8 cellular contexts compared by ENCODE assay signal in the genomic region with DNA sequence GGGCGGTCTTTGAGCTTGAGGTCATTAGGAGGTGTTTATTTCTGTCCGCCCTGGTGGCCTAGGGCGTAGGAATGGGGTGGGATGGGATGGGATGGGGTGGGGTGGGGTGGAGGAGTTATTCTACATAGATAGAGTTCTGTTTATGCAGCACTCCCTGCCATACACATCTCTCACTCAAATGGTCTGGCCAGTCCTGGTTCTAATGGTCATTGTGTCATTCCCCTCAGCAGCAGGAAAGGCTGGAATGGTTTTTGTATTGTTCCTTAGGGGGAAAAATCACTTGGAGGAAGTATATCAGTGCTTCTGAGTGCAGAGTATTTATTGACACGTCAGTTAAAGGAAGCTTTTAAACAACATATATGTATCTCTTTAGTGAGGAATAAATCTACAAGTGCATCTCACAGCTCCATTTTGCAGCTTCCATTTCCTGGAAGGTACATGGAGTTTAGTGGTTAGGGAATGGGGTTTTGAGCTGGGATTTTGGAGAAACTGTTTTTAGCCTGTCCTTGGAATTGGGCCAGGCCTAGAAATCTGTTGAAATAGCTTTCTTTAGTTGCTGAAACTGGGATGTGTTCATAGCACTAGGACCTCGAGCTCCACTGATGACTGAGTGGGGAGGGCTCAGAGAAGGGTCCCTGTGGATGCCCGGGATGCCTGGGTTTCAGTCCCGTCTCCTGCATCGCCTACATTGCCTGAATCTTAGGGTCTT. TPM values are rescaled to one million over a fixed set of nuclear protein-coding genes. Genes with fewer than 3 reads are reported as not detected.
A peak's percentile ranks its signal among the peaks of the same experiment; 100 is the strongest.
DNase-seq lines count a peak whose midpoint lies in the region; ATAC-seq lines count a peak whose summit lies in the region.

No MANE protein-coding gene starts in this region.

- H3K27ac Mint-ChIP-seq in stimulated activated naive CD8-positive, alpha-beta T cell treated with anti-CD3 and anti-CD28 coated beads, Interleukin-15, Interleukin-2, amounts not matched to agents 100 ng/mL and 50 ng/mL, for 24 hours = peak overlapping the region; percentile 59
- peak overlapping the region; percentile 87 to 99 (median 98) for H3K27ac Mint-ChIP-seq in naive thymus-derived CD4-positive, alpha-beta T cell

- H3K27me3 ChIP-seq in ectodermal cell (ENCODE audit: control insufficient read depth, insufficient read depth, low read length, poor library complexity, severe bottlenecking) = no peaks in the 10 kb centered on the region
- no peaks in the 10 kb centered on the region for H3K27me3 ChIP-seq in naive thymus-derived CD4-positive, alpha-beta T cell (ENCODE audit: control insufficient read depth in 2 of 2, insufficient read depth in 2 of 2, low read length in 2 of 2)

- POLR2A ChIA-PET in naive thymus-derived CD4-positive, alpha-beta T cell (lab: Charles Lee) = interaction anchor here (17.0 to 32.8 kb wide), 4 partner anchors 7 to 38 kb away, joined by 318 to 608 read pairs (median 450); partner anchors contain the start of gene TSPAN14

- intact Hi-C loops in naive thymus-derived CD4-positive, alpha-beta T cell (cut with micrococcal nuclease) = loop anchor here in 1 of 2 donors (10.0 kb wide), 1 partner anchor 1018 kb away; the partner anchor contains the start of gene ZCCHC24

- no peaks in the 10 kb centered on the region for H3K27me3 Mint-ChIP-seq in stimulated activated naive CD8-positive, alpha-beta T cell treated with anti-CD3 and anti-CD28 coated beads, Interleukin-15, Interleukin-2, amounts not matched to agents 100 ng/mL and 50 ng/mL, for 24 hours
- no peaks in the 10 kb centered on the region for H3K27me3 Mint-ChIP-seq in naive thymus-derived CD4-positive, alpha-beta T cell

- H3K9me3 Mint-ChIP-seq in stimulated activated naive CD8-positive, alpha-beta T cell treated with anti-CD3 and anti-CD28 coated beads, Interleukin-15, Interleukin-2, amounts not matched to agents 100 ng/mL and 50 ng/mL, for 24 hours = no peaks in the 10 kb centered on the region
- H3K9me3 Mint-ChIP-seq in naive thymus-derived CD4-positive, alpha-beta T cell = no peaks in the 10 kb centered on the region

- H3K9me3 ChIP-seq in ectodermal cell (ENCODE audit: control insufficient read depth, low read length) = no peaks in the 10 kb centered on the region
- H3K9me3 ChIP-seq in naive thymus-derived CD4-positive, alpha-beta T cell (ENCODE audit: control insufficient read depth in 2 of 3, low read length in 3 of 3) = no peaks in the 10 kb centered on the region

- CTCF ChIA-PET in naive thymus-derived CD4-positive, alpha-beta T cell (lab: Charles Lee) = interaction anchor here (0.7 to 39.2 kb wide), 6 partner anchors 13 to 43 kb away, joined by 3 to 839 read pairs (median 8); no protein-coding TSS in a partner anchor

- peaks cover 90% of the 10 kb centered on the region for H3K4me1 ChIP-seq in ectodermal cell (ENCODE audit: control insufficient read depth, insufficient read depth, low read length)
- H3K4me1 ChIP-seq in naive thymus-derived CD4-positive, alpha-beta T cell (ENCODE audit: control insufficient read depth in 2 of 2, insufficient read depth in 2 of 2, low read length in 2 of 2) = peaks cover 97 to 98% of the 10 kb centered on the region in 2 donors

- H3K36me3 Mint-ChIP-seq in stimulated activated naive CD8-positive, alpha-beta T cell treated with anti-CD3 and anti-CD28 coated beads, Interleukin-15, Interleukin-2, amounts not matched to agents 100 ng/mL and 50 ng/mL, for 24 hours (ENCODE audit: low read depth) = peaks cover 15% of the 10 kb centered on the region
- peaks cover 0 to 56% (median 12%) of the 10 kb centered on the region in 5 donors for H3K36me3 Mint-ChIP-seq in naive thymus-derived CD4-positive, alpha-beta T cell

- H3K4me1 Mint-ChIP-seq in stimulated activated naive CD8-positive, alpha-beta T cell treated with anti-CD3 and anti-CD28 coated beads, Interleukin-15, Interleukin-2, amounts not matched to agents 100 ng/mL and 50 ng/mL, for 24 hours (ENCODE audit: low read depth) = peaks cover 100% of the 10 kb centered on the region
- H3K4me1 Mint-ChIP-seq in naive thymus-derived CD4-positive, alpha-beta T cell = peaks cover 88 to 100% (median 98%) of the 10 kb centered on the region in 7 donors

- no peak for DNase-seq in stimulated activated naive CD8-positive, alpha-beta T cell treated with anti-CD3 and anti-CD28 coated beads, Interleukin-15, Interleukin-2, amounts not matched to agents 100 U/mL and 50 U/mL, for 24 hours
- DNase-seq in naive thymus-derived CD4-positive, alpha-beta T cell = no peak
- DNase-seq in NCI-H1417 treated with DMSO at 0.1 percent for 48 hours (lab: John Stamatoyannopoulos, UW) = no peak
- DNase-seq in DMS79 (lab: John Stamatoyannopoulos, UW) = no peak
- DNase-seq in cortex of kidney (lab: John Stamatoyannopoulos, UW) = no peak
- no peak for DNase-seq in DMS114 treated with DMSO at 0.1 percent for 48 hours (lab: John Stamatoyannopoulos, UW; ENCODE audit: unreplicated experiment)

- 68 to 84% methylated on average over 4 to 7 of the region's 8 CpGs for WGBS in ectodermal cell, 2 experiments

- peak overlapping the region; percentile 57 for H3K27ac ChIP-seq in ectodermal cell (ENCODE audit: insufficient read depth, low read depth, low read length, poor library complexity, severe bottlenecking)
- peak overlapping the region; percentile 84 for H3K27ac ChIP-seq in naive thymus-derived CD4-positive, alpha-beta T cell (ENCODE audit: low read depth, low read length)

- H3K4me3 Mint-ChIP-seq in stimulated activated naive CD8-positive, alpha-beta T cell treated with anti-CD3 and anti-CD28 coated beads, Interleukin-15, Interleukin-2, amounts not matched to agents 100 ng/mL and 50 ng/mL, for 24 hours = peak overlapping the region; percentile 24
- H3K4me3 Mint-ChIP-seq in naive thymus-derived CD4-positive, alpha-beta T cell = peak overlapping the region; percentile 79 to 99 (median 98)

- ATAC-seq in stimulated activated naive CD8-positive, alpha-beta T cell treated with anti-CD3 and anti-CD28 coated beads, Interleukin-15, Interleukin-2, amounts not matched to agents 100 U/mL and 50 U/mL, for 24 hours = no peak
- no peak for ATAC-seq in naive thymus-derived CD4-positive, alpha-beta T cell

- H3K4me3 ChIP-seq in ectodermal cell (ENCODE audit: insufficient read depth, low read depth, low read length) = no peak overlapping the region
- peak overlapping the region; percentile 44 for H3K4me3 ChIP-seq in naive thymus-derived CD4-positive, alpha-beta T cell (ENCODE audit: low read length)

- no peaks in the 10 kb centered on the region for H3K36me3 ChIP-seq in ectodermal cell (ENCODE audit: control insufficient read depth, insufficient read depth, low read length)
- no peaks in the 10 kb centered on the region for H3K36me3 ChIP-seq in naive thymus-derived CD4-positive, alpha-beta T cell (ENCODE audit: control insufficient read depth in 2 of 3, insufficient read depth in 3 of 3, low read length in 3 of 3)

RNA-seq across cellular contexts. Expression of gene TSPAN14, which starts 8.3 kb away (rescaled TPM):
- 109 TPM for polyA plus RNA-seq in ectodermal cell (2013, experiment 1 of 4)
- polyA plus RNA-seq in ectodermal cell (2013, experiment 2 of 4) = 121 TPM
- polyA plus RNA-seq in ectodermal cell (2013, experiment 3 of 4) = 107 TPM
- polyA plus RNA-seq in ectodermal cell (2013, experiment 4 of 4) = 122 TPM
- 100 to 1,000 TPM; 135 to 165 (median 160) TPM for total RNA-seq in naive thymus-derived CD4-positive, alpha-beta T cell
- 100 to 1,000 TPM; 179 to 386 TPM for polyA plus RNA-seq in naive thymus-derived CD4-positive, alpha-beta T cell

RNA-seq across cellular contexts. Expression of gene PRXL2A, which starts 54.1 kb away (rescaled TPM):
- 122 TPM for polyA plus RNA-seq in ectodermal cell (2013, experiment 1 of 4)
- polyA plus RNA-seq in ectodermal cell (2013, experiment 2 of 4) = 123 TPM
- 82.0 TPM for polyA plus RNA-seq in ectodermal cell (2013, experiment 3 of 4)
- 83.4 TPM for polyA plus RNA-seq in ectodermal cell (2013, experiment 4 of 4)
- total RNA-seq in naive thymus-derived CD4-positive, alpha-beta T cell = 1 to 10 TPM; 5.6 to 9.7 (median 8.5) TPM
- 10 to 100 TPM; 15.4 to 20.1 TPM for polyA plus RNA-seq in naive thymus-derived CD4-positive, alpha-beta T cell
